Comparison of ENCODE assay signal across 1 cellular context in genomic region chr1:8712413-8713229, GRCh38.
TF ChIP-seq lines count a peak whose summit lies in the region.

No MANE protein-coding gene starts in this region.

TF ChIP-seq in HepG2, 621 proteins besides CTCF, POLR2A, EP300 and RAD21 (continued from another document and continues in another):
- TF ChIP-seq, protein P1, sequence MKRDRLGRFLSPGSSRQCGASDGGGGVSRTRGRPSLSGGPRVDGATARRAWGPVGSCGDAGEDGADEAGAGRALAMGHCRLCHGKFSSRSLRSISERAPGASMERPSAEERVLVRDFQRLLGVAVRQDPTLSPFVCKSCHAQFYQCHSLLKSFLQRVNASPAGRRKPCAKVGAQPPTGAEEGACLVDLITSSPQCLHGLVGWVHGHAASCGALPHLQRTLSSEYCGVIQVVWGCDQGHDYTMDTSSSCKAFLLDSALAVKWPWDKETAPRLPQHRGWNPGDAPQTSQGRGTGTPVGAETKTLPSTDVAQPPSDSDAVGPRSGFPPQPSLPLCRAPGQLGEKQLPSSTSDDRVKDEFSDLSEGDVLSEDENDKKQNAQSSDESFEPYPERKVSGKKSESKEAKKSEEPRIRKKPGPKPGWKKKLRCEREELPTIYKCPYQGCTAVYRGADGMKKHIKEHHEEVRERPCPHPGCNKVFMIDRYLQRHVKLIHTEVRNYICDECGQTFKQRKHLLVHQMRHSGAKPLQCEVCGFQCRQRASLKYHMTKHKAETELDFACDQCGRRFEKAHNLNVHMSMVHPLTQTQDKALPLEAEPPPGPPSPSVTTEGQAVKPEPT (CRISPR knock-in tag; IDR thresholded peaks at IDR 0.05; ENCODE audit: low read depth): no peak
- TF ChIP-seq MIXL1 (CRISPR knock-in tag; IDR thresholded peaks at IDR 0.05): peak; percentile 10; the same call in 1 of the 2 replicates
- TF ChIP-seq SAP130 (CRISPR knock-in tag; IDR thresholded peaks at IDR 0.05; ENCODE audit: low read depth): peak; percentile 66
- 0 out of 2 replicates have a peak, but pooled peaks have one; percentile 10 for TF ChIP-seq HNF4A (CRISPR knock-in tag; IDR thresholded peaks at IDR 0.05)
- TF ChIP-seq ZNF598 (CRISPR knock-in tag; IDR thresholded peaks at IDR 0.05; ENCODE audit: borderline replicate concordance): no peak
- no peak for TF ChIP-seq NFYB (CRISPR knock-in tag; IDR thresholded peaks at IDR 0.05)
- peak; percentile 28; the same call in 1 of the 2 replicates for TF ChIP-seq DPF2 (CRISPR knock-in tag; IDR thresholded peaks at IDR 0.05; ENCODE audit: borderline replicate concordance, low read depth)
- 0 out of 2 replicates have a peak, but pooled peaks have one; percentile 31 for TF ChIP-seq ZNF644 (CRISPR knock-in tag; IDR thresholded peaks at IDR 0.05; ENCODE audit: low read depth)
- TF ChIP-seq MED8 (CRISPR knock-in tag; IDR thresholded peaks at IDR 0.05; ENCODE audit: insufficient replicate concordance): no peak
- TF ChIP-seq GATAD1 (CRISPR knock-in tag; IDR thresholded peaks at IDR 0.05): no peak
- peak; percentile 13; the same call in 1 of the 2 replicates for TF ChIP-seq FOSL2 (CRISPR knock-in tag; IDR thresholded peaks at IDR 0.05)
- no peak for TF ChIP-seq ZNF556 (CRISPR knock-in tag; IDR thresholded peaks at IDR 0.05; ENCODE audit: borderline replicate concordance)
- no peak for TF ChIP-seq ZNF883 (CRISPR knock-in tag; IDR thresholded peaks at IDR 0.05; ENCODE audit: not compliant biosample characterization)
- TF ChIP-seq ZNF691 (CRISPR knock-in tag; IDR thresholded peaks at IDR 0.05; ENCODE audit: borderline replicate concordance, low read depth): no peak
- TF ChIP-seq ZNF484 (CRISPR knock-in tag; IDR thresholded peaks at IDR 0.05; ENCODE audit: borderline replicate concordance, low read depth): no peak
- no peak for TF ChIP-seq NFRKB (IDR thresholded peaks at IDR 0.05)
- TF ChIP-seq GMEB2 (CRISPR knock-in tag; IDR thresholded peaks at IDR 0.05; ENCODE audit: low read depth): no peak
- peak; percentile 71 for TF ChIP-seq RARA (CRISPR knock-in tag; IDR thresholded peaks at IDR 0.05)
- peak; percentile 85 for TF ChIP-seq MED1 (CRISPR knock-in tag; IDR thresholded peaks at IDR 0.05)
- no peak for TF ChIP-seq SOX13 (IDR thresholded peaks at IDR 0.05)
- peak in 1 of 2 experiments; percentile 84; a peak in 2 of 4 replicates for TF ChIP-seq SOX13 (CRISPR knock-in tag; conservative IDR thresholded peaks at IDR 0.05 in 1 of 2, IDR thresholded peaks at IDR 0.05 in 1 of 2)
- TF ChIP-seq SRF (IDR thresholded peaks at IDR 0.05; ENCODE audit: low read depth, low read length): no peak
- TF ChIP-seq IRF2 (CRISPR knock-in tag; IDR thresholded peaks at IDR 0.05): peak; percentile 54; the same call in 1 of the 2 replicates
- no peak for TF ChIP-seq PLSCR1 (CRISPR knock-in tag; IDR thresholded peaks at IDR 0.05; ENCODE audit: borderline replicate concordance)
- no peak for TF ChIP-seq ZBTB49 (CRISPR knock-in tag; IDR thresholded peaks at IDR 0.05; ENCODE audit: borderline replicate concordance)
- TF ChIP-seq, protein P2, sequence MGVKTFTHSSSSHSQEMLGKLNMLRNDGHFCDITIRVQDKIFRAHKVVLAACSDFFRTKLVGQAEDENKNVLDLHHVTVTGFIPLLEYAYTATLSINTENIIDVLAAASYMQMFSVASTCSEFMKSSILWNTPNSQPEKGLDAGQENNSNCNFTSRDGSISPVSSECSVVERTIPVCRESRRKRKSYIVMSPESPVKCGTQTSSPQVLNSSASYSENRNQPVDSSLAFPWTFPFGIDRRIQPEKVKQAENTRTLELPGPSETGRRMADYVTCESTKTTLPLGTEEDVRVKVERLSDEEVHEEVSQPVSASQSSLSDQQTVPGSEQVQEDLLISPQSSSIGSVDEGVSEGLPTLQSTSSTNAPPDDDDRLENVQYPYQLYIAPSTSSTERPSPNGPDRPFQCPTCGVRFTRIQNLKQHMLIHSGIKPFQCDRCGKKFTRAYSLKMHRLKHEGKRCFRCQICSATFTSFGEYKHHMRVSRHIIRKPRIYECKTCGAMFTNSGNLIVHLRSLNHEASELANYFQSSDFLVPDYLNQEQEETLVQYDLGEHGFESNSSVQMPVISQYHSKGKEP (CRISPR knock-in tag; IDR thresholded peaks at IDR 0.05): no peak
- TF ChIP-seq CBX5 (CRISPR knock-in tag; IDR thresholded peaks at IDR 0.05; ENCODE audit: borderline replicate concordance): no peak
- no peak for TF ChIP-seq ZNF160 (CRISPR knock-in tag; IDR thresholded peaks at IDR 0.05)
- TF ChIP-seq MYC (CRISPR knock-in tag; IDR thresholded peaks at IDR 0.05; ENCODE audit: borderline replicate concordance): no peak
- no peak for TF ChIP-seq GABPA (IDR thresholded peaks at IDR 0.05; ENCODE audit: low read depth, low read length)
- peak; percentile 43; the same call in 1 of the 2 replicates for TF ChIP-seq GABPA (CRISPR knock-in tag; IDR thresholded peaks at IDR 0.05; ENCODE audit: low read depth)
- peak; percentile 52 for TF ChIP-seq ELF1 (CRISPR knock-in tag; IDR thresholded peaks at IDR 0.05)
- TF ChIP-seq, protein P3, sequence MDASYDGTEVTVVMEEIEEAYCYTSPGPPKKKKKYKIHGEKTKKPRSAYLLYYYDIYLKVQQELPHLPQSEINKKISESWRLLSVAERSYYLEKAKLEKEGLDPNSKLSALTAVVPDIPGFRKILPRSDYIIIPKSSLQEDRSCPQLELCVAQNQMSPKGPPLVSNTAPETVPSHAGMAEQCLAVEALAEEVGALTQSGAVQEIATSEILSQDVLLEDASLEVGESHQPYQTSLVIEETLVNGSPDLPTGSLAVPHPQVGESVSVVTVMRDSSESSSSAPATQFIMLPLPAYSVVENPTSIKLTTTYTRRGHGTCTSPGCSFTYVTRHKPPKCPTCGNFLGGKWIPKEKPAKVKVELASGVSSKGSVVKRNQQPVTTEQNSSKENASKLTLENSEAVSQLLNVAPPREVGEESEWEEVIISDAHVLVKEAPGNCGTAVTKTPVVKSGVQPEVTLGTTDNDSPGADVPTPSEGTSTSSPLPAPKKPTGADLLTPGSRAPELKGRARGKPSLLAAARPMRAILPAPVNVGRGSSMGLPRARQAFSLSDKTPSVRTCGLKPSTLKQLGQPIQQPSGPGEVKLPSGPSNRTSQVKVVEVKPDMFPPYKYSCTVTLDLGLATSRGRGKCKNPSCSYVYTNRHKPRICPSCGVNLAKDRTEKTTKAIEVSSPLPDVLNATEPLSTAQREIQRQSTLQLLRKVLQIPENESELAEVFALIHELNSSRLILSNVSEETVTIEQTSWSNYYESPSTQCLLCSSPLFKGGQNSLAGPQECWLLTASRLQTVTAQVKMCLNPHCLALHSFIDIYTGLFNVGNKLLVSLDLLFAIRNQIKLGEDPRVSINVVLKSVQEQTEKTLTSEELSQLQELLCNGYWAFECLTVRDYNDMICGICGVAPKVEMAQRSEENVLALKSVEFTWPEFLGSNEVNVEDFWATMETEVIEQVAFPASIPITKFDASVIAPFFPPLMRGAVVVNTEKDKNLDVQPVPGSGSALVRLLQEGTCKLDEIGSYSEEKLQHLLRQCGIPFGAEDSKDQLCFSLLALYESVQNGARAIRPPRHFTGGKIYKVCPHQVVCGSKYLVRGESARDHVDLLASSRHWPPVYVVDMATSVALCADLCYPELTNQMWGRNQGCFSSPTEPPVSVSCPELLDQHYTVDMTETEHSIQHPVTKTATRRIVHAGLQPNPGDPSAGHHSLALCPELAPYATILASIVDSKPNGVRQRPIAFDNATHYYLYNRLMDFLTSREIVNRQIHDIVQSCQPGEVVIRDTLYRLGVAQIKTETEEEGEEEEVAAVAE (CRISPR knock-in tag; IDR thresholded peaks at IDR 0.05; ENCODE audit: borderline replicate concordance): no peak
- TF ChIP-seq ATF2 (CRISPR knock-in tag; IDR thresholded peaks at IDR 0.05): no peak
- TF ChIP-seq ERF (CRISPR knock-in tag; IDR thresholded peaks at IDR 0.05): no peak
- TF ChIP-seq, protein P4, sequence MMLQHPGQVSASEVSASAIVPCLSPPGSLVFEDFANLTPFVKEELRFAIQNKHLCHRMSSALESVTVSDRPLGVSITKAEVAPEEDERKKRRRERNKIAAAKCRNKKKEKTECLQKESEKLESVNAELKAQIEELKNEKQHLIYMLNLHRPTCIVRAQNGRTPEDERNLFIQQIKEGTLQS (CRISPR knock-in tag; IDR thresholded peaks at IDR 0.05): no peak
- TF ChIP-seq, protein P5, sequence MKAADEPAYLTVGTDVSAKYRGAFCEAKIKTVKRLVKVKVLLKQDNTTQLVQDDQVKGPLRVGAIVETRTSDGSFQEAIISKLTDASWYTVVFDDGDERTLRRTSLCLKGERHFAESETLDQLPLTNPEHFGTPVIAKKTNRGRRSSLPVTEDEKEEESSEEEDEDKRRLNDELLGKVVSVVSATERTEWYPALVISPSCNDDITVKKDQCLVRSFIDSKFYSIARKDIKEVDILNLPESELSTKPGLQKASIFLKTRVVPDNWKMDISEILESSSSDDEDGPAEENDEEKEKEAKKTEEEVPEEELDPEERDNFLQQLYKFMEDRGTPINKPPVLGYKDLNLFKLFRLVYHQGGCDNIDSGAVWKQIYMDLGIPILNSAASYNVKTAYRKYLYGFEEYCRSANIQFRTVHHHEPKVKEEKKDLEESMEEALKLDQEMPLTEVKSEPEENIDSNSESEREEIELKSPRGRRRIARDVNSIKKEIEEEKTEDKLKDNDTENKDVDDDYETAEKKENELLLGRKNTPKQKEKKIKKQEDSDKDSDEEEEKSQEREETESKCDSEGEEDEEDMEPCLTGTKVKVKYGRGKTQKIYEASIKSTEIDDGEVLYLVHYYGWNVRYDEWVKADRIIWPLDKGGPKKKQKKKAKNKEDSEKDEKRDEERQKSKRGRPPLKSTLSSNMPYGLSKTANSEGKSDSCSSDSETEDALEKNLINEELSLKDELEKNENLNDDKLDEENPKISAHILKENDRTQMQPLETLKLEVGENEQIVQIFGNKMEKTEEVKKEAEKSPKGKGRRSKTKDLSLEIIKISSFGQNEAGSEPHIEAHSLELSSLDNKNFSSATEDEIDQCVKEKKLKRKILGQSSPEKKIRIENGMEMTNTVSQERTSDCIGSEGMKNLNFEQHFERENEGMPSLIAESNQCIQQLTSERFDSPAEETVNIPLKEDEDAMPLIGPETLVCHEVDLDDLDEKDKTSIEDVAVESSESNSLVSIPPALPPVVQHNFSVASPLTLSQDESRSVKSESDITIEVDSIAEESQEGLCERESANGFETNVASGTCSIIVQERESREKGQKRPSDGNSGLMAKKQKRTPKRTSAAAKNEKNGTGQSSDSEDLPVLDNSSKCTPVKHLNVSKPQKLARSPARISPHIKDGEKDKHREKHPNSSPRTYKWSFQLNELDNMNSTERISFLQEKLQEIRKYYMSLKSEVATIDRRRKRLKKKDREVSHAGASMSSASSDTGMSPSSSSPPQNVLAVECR (CRISPR knock-in tag; IDR thresholded peaks at IDR 0.05; ENCODE audit: borderline replicate concordance): no peak
- TF ChIP-seq THRA (CRISPR knock-in tag; IDR thresholded peaks at IDR 0.05; ENCODE audit: borderline replicate concordance): peak; percentile 9; the same call in 1 of the 2 replicates
- no peak for TF ChIP-seq XBP1 (CRISPR knock-in tag; IDR thresholded peaks at IDR 0.05)
